ENCODE assay signal across 1 cellular context in genomic region chr4:139522457-139522856, GRCh38.
TF ChIP-seq lines count a peak whose summit lies in the region.

No MANE protein-coding gene starts in this region.

TF ChIP-seq in HepG2, 621 proteins besides CTCF, POLR2A, EP300 and RAD21 (continued from another document):
- no peak for TF ChIP-seq ZBED4 (CRISPR knock-in tag; IDR thresholded peaks at IDR 0.05; ENCODE audit: borderline replicate concordance)
- TF ChIP-seq JARID2 (CRISPR knock-in tag; IDR thresholded peaks at IDR 0.05; ENCODE audit: insufficient replicate concordance) = no peak
- TF ChIP-seq BRF2 (CRISPR knock-in tag; IDR thresholded peaks at IDR 0.05) = no peak
- no peak for TF ChIP-seq TFDP2 (CRISPR knock-in tag; IDR thresholded peaks at IDR 0.05)
- TF ChIP-seq ZKSCAN8 (CRISPR knock-in tag; IDR thresholded peaks at IDR 0.05; ENCODE audit: borderline replicate concordance) = no peak
- TF ChIP-seq ZBTB43 (CRISPR knock-in tag; conservative IDR thresholded peaks at IDR 0.05) = no peak
- TF ChIP-seq JUN (CRISPR knock-in tag; IDR thresholded peaks at IDR 0.05) = no peak
- no peak for TF ChIP-seq ZNF687 (CRISPR knock-in tag; IDR thresholded peaks at IDR 0.05)
- TF ChIP-seq ZSCAN25 (CRISPR knock-in tag; IDR thresholded peaks at IDR 0.05) = no peak
